In the genomic region with DNA sequence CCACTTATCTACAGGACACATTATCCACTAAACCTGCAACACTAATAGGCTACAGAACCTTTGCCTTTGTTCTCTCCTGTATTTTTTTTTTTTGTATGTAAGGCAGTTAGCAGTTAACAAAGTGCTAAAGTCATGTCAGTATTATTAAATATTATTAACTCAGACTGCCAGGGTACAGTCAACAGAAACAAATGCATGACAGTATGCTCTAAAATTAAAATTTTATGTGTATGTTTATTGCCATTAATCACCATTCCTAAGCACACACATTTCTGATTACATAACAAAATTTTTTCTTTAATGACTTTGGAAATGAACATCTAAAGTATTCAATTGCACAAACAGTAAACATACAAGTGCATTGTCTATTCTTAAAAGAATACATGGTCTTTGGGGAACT, we compare ENCODE assay signal across 14 cellular contexts. TPM values are rescaled to one million over a fixed set of nuclear protein-coding genes. Genes with fewer than 3 reads are reported as not detected.
DNase-seq lines count a peak whose midpoint lies in the region; ATAC-seq and TF ChIP-seq lines count a peak whose summit lies in the region.
"Had no signal": no experiment of that assay in that cellular context is flagged by ENCODE, and none has a peak within 500 bp of the region (broad histone marks: within the 10 kb centered on the region; RNA-seq: fewer than 3 reads in every experiment).

No MANE protein-coding gene starts in this region.

- H3K27ac ChIP-seq in PC-3 (ENCODE audit: low read length) (no peak overlapping the region), aorta (ENCODE audit: low read depth in 1 of 2, low read length in 2 of 2) (no peak overlapping the region)
- H3K27ac ChIP-seq: 22Rv1; BLaER1 treated with 17β-estradiol and CSF1 and Interleukin-3, amounts not matched to agents 10 nM and 100 nM had no signal

- peaks cover 2% of the 10 kb centered on the region for H3K4me1 Mint-ChIP-seq in activated CD4-positive, alpha-beta memory T cell treated with anti-CD3 and anti-CD28 coated beads, Interleukin-2, amount 10 ng/mL, durations not matched to agents 7 days and 5 days
- H3K4me1 Mint-ChIP-seq in activated CD4-positive, alpha-beta memory T cell treated with anti-CD3 and anti-CD28 coated beads for 36 hours (ENCODE audit: low read depth) = peaks cover 6% of the 10 kb centered on the region
- no peaks in the 10 kb centered on the region for H3K4me1 Mint-ChIP-seq in glutamatergic neuron (ENCODE audit: low read depth, unreplicated experiment)

- no peaks in the 10 kb centered on the region for H3K9me3 ChIP-seq in PC-3 (ENCODE audit: low read length)
- no peaks in the 10 kb centered on the region for H3K9me3 ChIP-seq in aorta (ENCODE audit: control insufficient read depth, low read length)
- H3K9me3 ChIP-seq: BLaER1 treated with 17β-estradiol and CSF1 and Interleukin-3, amounts not matched to agents 10 nM and 100 nM had no signal

- peaks cover 32% of the 10 kb centered on the region for H3K79me2 ChIP-seq in PC-3 (ENCODE audit: low read length)

- H3K27ac Mint-ChIP-seq in activated CD4-positive, alpha-beta memory T cell treated with anti-CD3 and anti-CD28 coated beads, Interleukin-2, amount 10 ng/mL, durations not matched to agents 7 days and 5 days = peak overlapping the region; percentile 7
- H3K27ac Mint-ChIP-seq in activated CD4-positive, alpha-beta memory T cell treated with anti-CD3 and anti-CD28 coated beads for 36 hours = no peak overlapping the region
- peak overlapping the region; percentile 18 for H3K27ac Mint-ChIP-seq in glutamatergic neuron (ENCODE audit: unreplicated experiment)

- no peaks in the 10 kb centered on the region for H3F3A ChIP-seq in PC-3 (ENCODE audit: low read length, unreplicated experiment)

- H2AFZ ChIP-seq in PC-3 (ENCODE audit: low read length) = no peak overlapping the region

- no peak for DNase-seq in activated CD4-positive, alpha-beta memory T cell treated with anti-CD3 and anti-CD28 coated beads, Interleukin-2, amount 10 ng/mL, durations not matched to agents 7 days and 5 days
- DNase-seq in activated CD4-positive, alpha-beta memory T cell treated with anti-CD3 and anti-CD28 coated beads for 36 hours = no peak
- peak; percentile 11 for DNase-seq in EH (ENCODE audit: low read depth)
- no peak for DNase-seq in PC-3
- no peak for DNase-seq in glutamatergic neuron
- no peak for DNase-seq in aorta
- no peak for DNase-seq in NCI-H1092 (lab: John Stamatoyannopoulos, UW)
- DNase-seq: CD4-positive, CD25-positive, alpha-beta regulatory T cell; DMS 273 treated with DMSO at 0.1 percent for 48 hours; HCEC 1CT had no signal

- BruUV-seq in PC-3 (replicated peaks; lab: Mats Ljungman, UMichigan) = no TSS peak

- H3K27me3 Mint-ChIP-seq in activated CD4-positive, alpha-beta memory T cell treated with anti-CD3 and anti-CD28 coated beads, Interleukin-2, amount 10 ng/mL, durations not matched to agents 7 days and 5 days = no peaks in the 10 kb centered on the region
- no peaks in the 10 kb centered on the region for H3K27me3 Mint-ChIP-seq in activated CD4-positive, alpha-beta memory T cell treated with anti-CD3 and anti-CD28 coated beads for 36 hours
- H3K27me3 Mint-ChIP-seq in glutamatergic neuron (ENCODE audit: unreplicated experiment) = no peaks in the 10 kb centered on the region
- H3K27me3 Mint-ChIP-seq: CD4-positive, CD25-positive, alpha-beta regulatory T cell; IgD-negative memory B cell had no signal

- H3K4me3 ChIP-seq in PC-3 (ENCODE audit: low read length) (no peak overlapping the region), aorta (ENCODE audit: low read length in 2 of 2) (no peak overlapping the region)
- H3K4me3 ChIP-seq: BLaER1 treated with 17β-estradiol and CSF1 and Interleukin-3, amounts not matched to agents 10 nM and 100 nM had no signal

- H3K9ac ChIP-seq in PC-3 (ENCODE audit: low read length) = no peak overlapping the region
- H3K9ac ChIP-seq: BLaER1 treated with 17β-estradiol and CSF1 and Interleukin-3, amounts not matched to agents 10 nM and 100 nM had no signal

- intact Hi-C loops in activated CD4-positive, alpha-beta memory T cell treated with anti-CD3 and anti-CD28 coated beads for 36 hours (cut with micrococcal nuclease) = no loop called here
- intact Hi-C loops in PC-3 (cut with micrococcal nuclease) (loop anchor here (2.0 kb wide), 1 partner anchor 30 kb away; no protein-coding TSS in a partner anchor), aorta (cut with DNase I) (no loop called here)

- CTCF ChIA-PET in activated CD4-positive, alpha-beta memory T cell treated with anti-CD3 and anti-CD28 coated beads, Interleukin-2, amount 10 ng/mL, durations not matched to agents 7 days and 5 days (lab: Charles Lee) = no interaction called here
- CTCF ChIA-PET in activated CD4-positive, alpha-beta memory T cell treated with anti-CD3 and anti-CD28 coated beads for 36 hours (lab: Charles Lee) = no interaction called here
- CTCF ChIA-PET in PC-3 (lab: Charles Lee) = interaction anchor here (0.6 kb wide), 1 partner anchor 679 kb away, joined by 8 read pairs; no protein-coding TSS in a partner anchor

- H4K20me1 ChIP-seq in PC-3 (ENCODE audit: low read length) = no peaks in the 10 kb centered on the region

- H3K9me3 Mint-ChIP-seq in activated CD4-positive, alpha-beta memory T cell treated with anti-CD3 and anti-CD28 coated beads, Interleukin-2, amount 10 ng/mL, durations not matched to agents 7 days and 5 days = no peaks in the 10 kb centered on the region
- no peaks in the 10 kb centered on the region for H3K9me3 Mint-ChIP-seq in activated CD4-positive, alpha-beta memory T cell treated with anti-CD3 and anti-CD28 coated beads for 36 hours
- no peaks in the 10 kb centered on the region for H3K9me3 Mint-ChIP-seq in glutamatergic neuron (ENCODE audit: unreplicated experiment)
- H3K9me3 Mint-ChIP-seq: CD4-positive, CD25-positive, alpha-beta regulatory T cell; IgD-negative memory B cell had no signal

- peaks cover 14% of the 10 kb centered on the region for H3K36me3 Mint-ChIP-seq in activated CD4-positive, alpha-beta memory T cell treated with anti-CD3 and anti-CD28 coated beads, Interleukin-2, amount 10 ng/mL, durations not matched to agents 7 days and 5 days (ENCODE audit: low read depth)
- peaks cover 20% of the 10 kb centered on the region for H3K36me3 Mint-ChIP-seq in activated CD4-positive, alpha-beta memory T cell treated with anti-CD3 and anti-CD28 coated beads for 36 hours
- no peaks in the 10 kb centered on the region for H3K36me3 Mint-ChIP-seq in glutamatergic neuron (ENCODE audit: unreplicated experiment)

- no peak overlapping the region for H3K4me3 Mint-ChIP-seq in activated CD4-positive, alpha-beta memory T cell treated with anti-CD3 and anti-CD28 coated beads, Interleukin-2, amount 10 ng/mL, durations not matched to agents 7 days and 5 days
- no peak overlapping the region for H3K4me3 Mint-ChIP-seq in activated CD4-positive, alpha-beta memory T cell treated with anti-CD3 and anti-CD28 coated beads for 36 hours
- H3K4me3 Mint-ChIP-seq in glutamatergic neuron (ENCODE audit: unreplicated experiment) = no peak overlapping the region
- H3K4me3 Mint-ChIP-seq: CD4-positive, CD25-positive, alpha-beta regulatory T cell; IgD-negative memory B cell had no signal

- H3K4me1 ChIP-seq in PC-3 (ENCODE audit: insufficient read depth, low read length) (no peaks in the 10 kb centered on the region), aorta (ENCODE audit: control insufficient read depth in 1 of 2, insufficient read depth in 2 of 2, low read length in 2 of 2) (no peaks in the 10 kb centered on the region)

- no peak overlapping the region for H3K4me2 ChIP-seq in PC-3 (ENCODE audit: low read length)
- H3K4me2 ChIP-seq: BLaER1 treated with 17β-estradiol and CSF1 and Interleukin-3, amounts not matched to agents 10 nM and 100 nM had no signal

- POLR2A ChIA-PET in activated CD4-positive, alpha-beta memory T cell treated with anti-CD3 and anti-CD28 coated beads, Interleukin-2, amount 10 ng/mL, durations not matched to agents 7 days and 5 days (lab: Charles Lee) = no interaction called here
- POLR2A ChIA-PET in activated CD4-positive, alpha-beta memory T cell treated with anti-CD3 and anti-CD28 coated beads for 36 hours (lab: Charles Lee) = no interaction called here
- POLR2A ChIA-PET in PC-3 (lab: Charles Lee; ENCODE audit: unreplicated experiment) = no interaction called here

- no peak for TF ChIP-seq CTCF in PC-3 (conservative IDR thresholded peaks at IDR 0.05; ENCODE audit: low read depth, low read length)
- no peak for TF ChIP-seq CTCF in glutamatergic neuron (IDR thresholded peaks at IDR 0.05; ENCODE audit: partially characterized antibody, unreplicated experiment)

- ATAC-seq in PC-3 (peak; percentile 69), aorta (ENCODE audit: low FRiP score) (no peak), HG02970 (IDR thresholded peaks at IDR 0.05; ENCODE audit: low FRiP score, unreplicated experiment) (no peak)

- H3K36me3 ChIP-seq in PC-3 (ENCODE audit: low read depth, low read length) (peaks cover 13% of the 10 kb centered on the region), aorta (ENCODE audit: control insufficient read depth in 1 of 2, insufficient read depth in 2 of 2, low read length in 1 of 2) (peaks cover 0 to 3% of the 10 kb centered on the region in 2 donors)

- H3K9me2 ChIP-seq in PC-3 (replicated peaks; ENCODE audit: low read length) = no peaks in the 10 kb centered on the region

- no peaks in the 10 kb centered on the region for H3K27me3 ChIP-seq in PC-3 (ENCODE audit: low read length)
- no peaks in the 10 kb centered on the region for H3K27me3 ChIP-seq in aorta (ENCODE audit: control insufficient read depth in 1 of 2, insufficient read depth in 2 of 2, low read length in 1 of 2)
- H3K27me3 ChIP-seq: BLaER1 treated with 17β-estradiol and CSF1 and Interleukin-3, amounts not matched to agents 10 nM and 100 nM had no signal

RNA-seq across cellular contexts. Expression of gene XPO4, which starts 41.7 kb away (rescaled TPM):
- 10 to 100 TPM; 16.4 to 16.8 TPM for total RNA-seq in activated CD4-positive, alpha-beta memory T cell treated with anti-CD3 and anti-CD28 coated beads, Interleukin-2, amount 10 ng/mL, durations not matched to agents 7 days and 5 days
- 10 to 100 TPM; 24.8 to 25.1 TPM for total RNA-seq in activated CD4-positive, alpha-beta memory T cell treated with anti-CD3 and anti-CD28 coated beads for 36 hours
- 38.5 and 39.9 TPM in 2 replicates for total RNA-seq in PC-3 (2014; rRNA removed)
- total RNA-seq in glutamatergic neuron (ENCODE audit: unreplicated experiment) = 15.5 TPM
- 10 to 100 TPM; 11.7 to 14.8 TPM for total RNA-seq in aorta
- polyA plus RNA-seq in aorta = 1 to 10 TPM in 1 of 2 donors, under 1 TPM in 1; 0.88 to 3.6 TPM
